8 cellular contexts compared by ENCODE assay signal in genomic region chr12:23204933-23205778, GRCh38.
DNase-seq lines count a peak whose midpoint lies in the region; ATAC-seq and TF ChIP-seq lines count a peak whose summit lies in the region.

No MANE protein-coding gene starts in this region.

- CTCF ChIA-PET in activated CD4-positive, alpha-beta T cell treated with anti-CD3 and anti-CD28 coated beads for 36 hours (lab: Charles Lee), result interaction anchor here (0.6 to 2.3 kb wide), 8 partner anchors 8 to 1632 kb away, joined by 3 to 8 read pairs (median 3); no protein-coding TSS in a partner anchor
- CTCF ChIA-PET in OCI-LY7 (lab: Charles Lee; ENCODE audit: unreplicated experiment), result no interaction called here

- no TSS peak for BruUV-seq in OCI-LY7 (replicated peaks; lab: Mats Ljungman, UMichigan)

- H3K4me1 Mint-ChIP-seq in activated CD4-positive, alpha-beta T cell treated with anti-CD3 and anti-CD28 coated beads for 36 hours, result no peaks in the 10 kb centered on the region
- H3K4me1 Mint-ChIP-seq in effector memory CD8-positive, alpha-beta T cell (ENCODE audit: low read depth in 2 of 2), result no peaks in the 10 kb centered on the region

- no peaks in the 10 kb centered on the region for H3K4me1 ChIP-seq in OCI-LY7 (ENCODE audit: insufficient read depth, low read length, poor library complexity, severe bottlenecking)

- no peaks in the 10 kb centered on the region for H3K9me3 ChIP-seq in OCI-LY7 (ENCODE audit: low read length)

- H2AFZ ChIP-seq in OCI-LY7 (ENCODE audit: low read length), result no peak overlapping the region

- H3K79me2 ChIP-seq in OCI-LY7 (ENCODE audit: insufficient read depth, low read depth, low read length), result no peaks in the 10 kb centered on the region

- H3K4me3 ChIP-seq in OCI-LY7 (ENCODE audit: low read depth, low read length, poor library complexity, severe bottlenecking), result no peak overlapping the region

- no peaks in the 10 kb centered on the region for H3K9me3 Mint-ChIP-seq in activated CD4-positive, alpha-beta T cell treated with anti-CD3 and anti-CD28 coated beads for 36 hours (ENCODE audit: low read depth)
- H3K9me3 Mint-ChIP-seq in effector memory CD8-positive, alpha-beta T cell, result no peaks in the 10 kb centered on the region

- POLR2A ChIA-PET in activated CD4-positive, alpha-beta T cell treated with anti-CD3 and anti-CD28 coated beads for 36 hours (lab: Charles Lee), result no interaction called here
- POLR2A ChIA-PET in OCI-LY7 (lab: Charles Lee), result interaction anchor here (0.5 kb wide), 2 partner anchors 157 to 349 kb away, joined by 3 to 4 read pairs; no protein-coding TSS in a partner anchor

- H3K4me3 Mint-ChIP-seq in activated CD4-positive, alpha-beta T cell treated with anti-CD3 and anti-CD28 coated beads for 36 hours, result no peak overlapping the region
- no peak overlapping the region for H3K4me3 Mint-ChIP-seq in effector memory CD8-positive, alpha-beta T cell

- no peak overlapping the region for H3K4me2 ChIP-seq in OCI-LY7 (ENCODE audit: low read length)

- H3K27ac Mint-ChIP-seq in activated CD4-positive, alpha-beta T cell treated with anti-CD3 and anti-CD28 coated beads for 36 hours, result no peak overlapping the region
- H3K27ac Mint-ChIP-seq in effector memory CD8-positive, alpha-beta T cell, result no peak overlapping the region

- peaks cover 5% of the 10 kb centered on the region for H3K27me3 Mint-ChIP-seq in activated CD4-positive, alpha-beta T cell treated with anti-CD3 and anti-CD28 coated beads for 36 hours
- no peaks in the 10 kb centered on the region for H3K27me3 Mint-ChIP-seq in effector memory CD8-positive, alpha-beta T cell

- no peaks in the 10 kb centered on the region for H3K36me3 ChIP-seq in OCI-LY7 (ENCODE audit: insufficient read depth, low read length)

- peak; percentile 51 for ATAC-seq in activated CD4-positive, alpha-beta T cell treated with anti-CD3 and anti-CD28 coated beads for 36 hours
- ATAC-seq in GM21619 (IDR thresholded peaks at IDR 0.05; ENCODE audit: unreplicated experiment), result peak; percentile 85
- ATAC-seq in effector memory CD8-positive, alpha-beta T cell (replicated peaks), result peak; percentile 72

- H3K9me2 ChIP-seq in OCI-LY7 (ENCODE audit: insufficient read depth, low read length), result no peaks in the 10 kb centered on the region

- H3K27ac ChIP-seq in OCI-LY7 (ENCODE audit: low read depth, low read length, poor library complexity, severe bottlenecking), result no peak overlapping the region

- intact Hi-C loops in activated CD4-positive, alpha-beta T cell treated with anti-CD3 and anti-CD28 coated beads for 36 hours (cut with DNase I, micrococcal nuclease), result loop anchor here (1.0 to 10.0 kb wide), 4 partner anchors 1576 to 1950 kb away; no protein-coding TSS in a partner anchor
- intact Hi-C loops in OCI-LY7 (cut with micrococcal nuclease; ENCODE audit: unreplicated experiment), result loop anchor here (5.0 kb wide), 1 partner anchor 1572 kb away; no protein-coding TSS in a partner anchor

- H3K36me3 Mint-ChIP-seq in activated CD4-positive, alpha-beta T cell treated with anti-CD3 and anti-CD28 coated beads for 36 hours (ENCODE audit: low read depth), result no peaks in the 10 kb centered on the region
- H3K36me3 Mint-ChIP-seq in effector memory CD8-positive, alpha-beta T cell (ENCODE audit: insufficient read depth), result no peaks in the 10 kb centered on the region

- DNase-seq in activated CD4-positive, alpha-beta T cell treated with anti-CD3 and anti-CD28 coated beads for 36 hours, result no peak
- no peak for DNase-seq in activated CD4-positive, alpha-beta T cell treated with anti-CD3 and anti-CD28 coated beads for 1 hour
- DNase-seq in HS-5 (ENCODE audit: low read depth) (peak; percentile 42), OCI-LY7 (ENCODE audit: low spot score) (peak; percentile 67), medulla oblongata (ENCODE audit: extremely low spot score) (peak; percentile 80)
- peak in 1 of 3 experiments; percentile 9 for DNase-seq in effector memory CD8-positive, alpha-beta T cell
- no peak for DNase-seq in activated T-cell treated with anti-CD3 and anti-CD28 coated beads, Interleukin-2, amount 50 U/mL, for 48 hours

- H4K20me1 ChIP-seq in OCI-LY7 (ENCODE audit: insufficient read depth, low read length), result no peaks in the 10 kb centered on the region

- peak; percentile 97 for TF ChIP-seq CTCF in OCI-LY7 (conservative IDR thresholded peaks at IDR 0.05; ENCODE audit: low read length)

Comparison
In these comparisons a context has a peak if more than half of its experiments do, and no peak if none do; other contexts are left out.
1. DNase-seq: peak in HS-5 (single experiment), OCI-LY7 (single experiment) and medulla oblongata (single experiment); none in activated CD4-positive, alpha-beta T cell treated with anti-CD3 and anti-CD28 coated beads for 36 hours (single experiment), activated CD4-positive, alpha-beta T cell treated with anti-CD3 and anti-CD28 coated beads for 1 hour (single experiment) and activated T-cell treated with anti-CD3 and anti-CD28 coated beads, Interleukin-2, amount 50 U/mL, for 48 hours (0 of 2).
2. Peak in every context shown above with its lines, with median percentiles within 50 percentile points of each other: ATAC-seq.